In the genomic region with DNA sequence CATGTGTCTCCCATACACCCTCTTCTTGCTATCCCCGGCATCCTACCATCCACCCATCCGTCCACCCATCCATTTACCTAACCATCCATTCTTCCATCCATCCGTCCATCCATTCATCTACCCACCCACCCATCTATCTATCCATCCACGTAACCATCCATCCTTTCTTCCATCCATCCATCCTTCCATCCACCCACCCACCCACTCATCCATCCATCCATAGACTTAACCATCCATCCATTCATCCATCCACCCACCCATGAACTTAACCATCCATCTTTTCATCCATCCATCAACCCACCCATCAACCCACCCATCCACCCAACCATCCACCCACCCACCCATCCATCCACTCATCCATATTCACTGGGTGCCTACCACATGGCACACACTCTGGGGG, we compare ENCODE assay signal across 2 cellular contexts.
TF ChIP-seq lines count a peak whose summit lies in the region.

No MANE protein-coding gene starts in this region.

TF ChIP-seq in GM12891, 5 proteins besides CTCF, POLR2A, EP300 and RAD21:
- no peak for TF ChIP-seq TAF1 (IDR thresholded peaks at IDR 0.05; ENCODE audit: low read depth, low read length)
- no peak for TF ChIP-seq POLR2AphosphoS5 (IDR thresholded peaks at IDR 0.05; ENCODE audit: low read depth, low read length)

TF ChIP-seq in K562, 482 proteins besides CTCF, POLR2A, EP300 and RAD21:
- TF ChIP-seq, protein P1, sequence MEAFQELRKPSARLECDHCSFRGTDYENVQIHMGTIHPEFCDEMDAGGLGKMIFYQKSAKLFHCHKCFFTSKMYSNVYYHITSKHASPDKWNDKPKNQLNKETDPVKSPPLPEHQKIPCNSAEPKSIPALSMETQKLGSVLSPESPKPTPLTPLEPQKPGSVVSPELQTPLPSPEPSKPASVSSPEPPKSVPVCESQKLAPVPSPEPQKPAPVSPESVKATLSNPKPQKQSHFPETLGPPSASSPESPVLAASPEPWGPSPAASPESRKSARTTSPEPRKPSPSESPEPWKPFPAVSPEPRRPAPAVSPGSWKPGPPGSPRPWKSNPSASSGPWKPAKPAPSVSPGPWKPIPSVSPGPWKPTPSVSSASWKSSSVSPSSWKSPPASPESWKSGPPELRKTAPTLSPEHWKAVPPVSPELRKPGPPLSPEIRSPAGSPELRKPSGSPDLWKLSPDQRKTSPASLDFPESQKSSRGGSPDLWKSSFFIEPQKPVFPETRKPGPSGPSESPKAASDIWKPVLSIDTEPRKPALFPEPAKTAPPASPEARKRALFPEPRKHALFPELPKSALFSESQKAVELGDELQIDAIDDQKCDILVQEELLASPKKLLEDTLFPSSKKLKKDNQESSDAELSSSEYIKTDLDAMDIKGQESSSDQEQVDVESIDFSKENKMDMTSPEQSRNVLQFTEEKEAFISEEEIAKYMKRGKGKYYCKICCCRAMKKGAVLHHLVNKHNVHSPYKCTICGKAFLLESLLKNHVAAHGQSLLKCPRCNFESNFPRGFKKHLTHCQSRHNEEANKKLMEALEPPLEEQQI (IDR thresholded peaks at IDR 0.05) = no peak
- TF ChIP-seq ZNF282 (CRISPR knock-in tag; IDR thresholded peaks at IDR 0.05) = no peak
- peak; percentile 42; the same call in 1 of the 2 replicates for TF ChIP-seq SUPT5H (IDR thresholded peaks at IDR 0.05)
- TF ChIP-seq ZNF407 (IDR thresholded peaks at IDR 0.05; ENCODE audit: low read depth) = no peak
